Comparison of ENCODE assay signal across 9 cellular contexts in genomic region chrX:24153175-24153795, GRCh38. TPM values are rescaled to one million over a fixed set of nuclear protein-coding genes. Genes with fewer than 3 reads are reported as not detected.
DNase-seq lines count a peak whose midpoint lies in the region; ATAC-seq and FAIRE-seq lines count a peak whose summit lies in the region.
"Had no signal": no experiment of that assay in that cellular context is flagged by ENCODE, and none has a peak within 500 bp of the region (broad histone marks: within the 10 kb centered on the region; RNA-seq: fewer than 3 reads in every experiment).

No MANE protein-coding gene starts in this region.

- peak overlapping the region; percentile 87 to 93 (median 88) for H3K4me3 Mint-ChIP-seq in CD8-positive, alpha-beta memory T cell
- H3K4me3 Mint-ChIP-seq in naive B cell, result peak overlapping the region; percentile 54 to 93 (median 82)

- peak overlapping the region; percentile 46 to 92 (median 90) for H3K27ac Mint-ChIP-seq in CD8-positive, alpha-beta memory T cell
- peak overlapping the region; percentile 34 to 97 for H3K27ac Mint-ChIP-seq in activated naive CD4-positive, alpha-beta T cell treated with anti-CD3 and anti-CD28 coated beads, Interleukin-2, amount 50 U/mL, for 72 hours
- peak overlapping the region; percentile 62 to 94 (median 82) for H3K27ac Mint-ChIP-seq in naive B cell

- no peaks in the 10 kb centered on the region for H3K27me3 ChIP-seq in CD8-positive, alpha-beta memory T cell (ENCODE audit: insufficient read depth, low read length, poor library complexity, severe bottlenecking)

- no peaks in the 10 kb centered on the region for H3K9me3 Mint-ChIP-seq in CD8-positive, alpha-beta memory T cell
- no peaks in the 10 kb centered on the region for H3K9me3 Mint-ChIP-seq in activated naive CD4-positive, alpha-beta T cell treated with anti-CD3 and anti-CD28 coated beads, Interleukin-2, amount 50 U/mL, for 72 hours
- H3K9me3 Mint-ChIP-seq in naive B cell, result no peaks in the 10 kb centered on the region

- H3K4me1 ChIP-seq in CD8-positive, alpha-beta memory T cell (ENCODE audit: insufficient read depth, low read length), result peaks cover 42% of the 10 kb centered on the region

- H3K27me3 Mint-ChIP-seq in CD8-positive, alpha-beta memory T cell, result no peaks in the 10 kb centered on the region
- no peaks in the 10 kb centered on the region for H3K27me3 Mint-ChIP-seq in naive B cell

- no peak for ATAC-seq in activated naive CD4-positive, alpha-beta T cell treated with anti-CD3 and anti-CD28 coated beads, Interleukin-2, amount 50 U/mL, for 72 hours
- ATAC-seq in naive B cell (ENCODE audit: low read depth in 2 of 2), result no peak
- ATAC-seq in GM19328 (IDR thresholded peaks at IDR 0.05; ENCODE audit: unreplicated experiment), result no peak
- no peak for ATAC-seq in GM21360 (IDR thresholded peaks at IDR 0.05; ENCODE audit: unreplicated experiment)

- peak; percentile 95 for FAIRE-seq in HTR-8/SVneo (lab: Jason Lieb, UNC)
- FAIRE-seq: TTC549 had no signal

- peaks cover 76 to 84% (median 80%) of the 10 kb centered on the region in 3 donors for H3K4me1 Mint-ChIP-seq in CD8-positive, alpha-beta memory T cell
- peaks cover 44 to 71% (median 46%) of the 10 kb centered on the region in 3 donors for H3K4me1 Mint-ChIP-seq in naive B cell

- CTCF ChIA-PET in CD8-positive, alpha-beta memory T cell (lab: Charles Lee), result no interaction called here

- no peaks in the 10 kb centered on the region for H3K36me3 ChIP-seq in CD8-positive, alpha-beta memory T cell (ENCODE audit: insufficient read depth, low read length)

- POLR2A ChIA-PET in CD8-positive, alpha-beta memory T cell (lab: Charles Lee), result no interaction called here

- no peak overlapping the region for H3K4me3 ChIP-seq in CD8-positive, alpha-beta memory T cell (ENCODE audit: low read length)

- DNase-seq in CD8-positive, alpha-beta memory T cell, result peak in 4 of 5 donors; percentile 6 to 21 (median 12)
- DNase-seq in HTR-8/SVneo (ENCODE audit: insufficient read length, low spot score) (no peak), naive B cell (no peak), cerebellum (ENCODE audit: low spot score) (no peak), NCI-H2227 treated with DMSO at 0.1 percent for 48 hours (lab: John Stamatoyannopoulos, UW) (no peak)
- DNase-seq in activated naive CD4-positive, alpha-beta T cell treated with anti-CD3 and anti-CD28 coated beads, Interleukin-2, amount 50 U/mL, for 72 hours (ENCODE audit: low spot score in 2 of 2), result no peak

- no peaks in the 10 kb centered on the region for H3K9me3 ChIP-seq in CD8-positive, alpha-beta memory T cell (ENCODE audit: low read length)

- H3K27ac ChIP-seq in CD8-positive, alpha-beta memory T cell (ENCODE audit: low read depth, low read length), result no peak overlapping the region

- peaks cover 0 to 34% (median 10%) of the 10 kb centered on the region in 3 donors for H3K36me3 Mint-ChIP-seq in CD8-positive, alpha-beta memory T cell
- H3K36me3 Mint-ChIP-seq in activated naive CD4-positive, alpha-beta T cell treated with anti-CD3 and anti-CD28 coated beads, Interleukin-2, amount 50 U/mL, for 72 hours, result peaks cover 22 to 30% of the 10 kb centered on the region in 2 donors
- H3K36me3 Mint-ChIP-seq in naive B cell, result peaks cover 0 to 6% of the 10 kb centered on the region in 2 donors

RNA-seq across cellular contexts. Expression of gene ZFX, which starts 3.8 kb away (rescaled TPM):
- 10 to 100 TPM; 35.5 to 36.6 TPM for total RNA-seq in CD8-positive, alpha-beta memory T cell
- polyA plus RNA-seq in CD8-positive, alpha-beta memory T cell, result 36.7 TPM
- 10 to 100 TPM; 31.7 to 44.8 TPM for total RNA-seq in activated naive CD4-positive, alpha-beta T cell treated with anti-CD3 and anti-CD28 coated beads, Interleukin-2, amount 50 U/mL, for 72 hours
- polyA plus RNA-seq in naive B cell (ENCODE audit: low read depth in 6 of 6), result 10 to 100 TPM; 29.2 to 66.7 (median 57.8) TPM
- 68.5 TPM for total RNA-seq in cerebellum

Comparison
In these comparisons a context has a peak if more than half of its experiments do, and no peak if none do; other contexts are left out.
1. DNase-seq: peak in CD8-positive, alpha-beta memory T cell (4 of 5); none in HTR-8/SVneo (single experiment), activated naive CD4-positive, alpha-beta T cell treated with anti-CD3 and anti-CD28 coated beads, Interleukin-2, amount 50 U/mL, for 72 hours (0 of 2), naive B cell (single experiment), cerebellum (single experiment) and NCI-H2227 treated with DMSO at 0.1 percent for 48 hours (single experiment).
2. Peak in every context shown above with its lines, with median percentiles within 50 percentile points of each other: H3K27ac Mint-ChIP-seq.